Comparison of ENCODE assay signal across 13 cellular contexts in the genomic region with DNA sequence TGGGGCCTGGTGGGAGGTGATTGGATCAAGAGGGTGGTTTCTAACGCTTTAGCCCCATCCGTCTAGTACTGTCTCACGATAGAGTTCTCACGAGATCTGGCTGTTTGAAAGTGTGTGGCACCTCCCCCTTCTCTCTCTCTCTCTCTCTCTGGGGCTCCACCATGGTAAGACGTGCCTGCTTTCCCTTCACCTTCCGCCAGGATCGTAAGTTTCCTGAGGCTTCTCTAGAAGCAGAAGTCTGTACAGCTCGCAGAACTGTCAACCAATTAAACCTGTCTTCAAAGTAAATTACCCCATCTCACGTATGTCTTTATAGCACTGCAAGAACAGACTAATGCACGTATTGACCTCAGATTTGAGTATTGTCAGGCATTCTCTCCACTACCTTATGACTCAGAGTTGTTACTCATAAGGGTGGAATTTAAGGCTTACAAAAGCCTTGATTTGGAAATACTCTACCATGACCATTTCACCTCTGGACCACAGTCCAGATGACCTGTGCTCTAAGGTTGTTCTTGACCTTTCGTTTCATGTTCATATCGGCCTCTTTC.
A peak's percentile ranks its signal among the peaks of the same experiment; 100 is the strongest.
DNase-seq lines count a peak whose midpoint lies in the region; ATAC-seq, FAIRE-seq and TF ChIP-seq lines count a peak whose summit lies in the region.
"Had no signal": no experiment of that assay in that cellular context is flagged by ENCODE, and none has a peak within 500 bp of the region (broad histone marks: within the 10 kb centered on the region; RNA-seq: fewer than 3 reads in every experiment).

No MANE protein-coding gene starts in this region.

- H4K20me1 ChIP-seq in hepatocyte (ENCODE audit: insufficient read depth, poor library complexity, severe bottlenecking): no peaks in the 10 kb centered on the region

- FAIRE-seq in A549 (lab: Jason Lieb, UNC): peak; percentile 90

- no peaks in the 10 kb centered on the region for H3K36me3 ChIP-seq in adipocyte (ENCODE audit: control insufficient read depth, insufficient read depth, low read length, severe bottlenecking)
- no peaks in the 10 kb centered on the region for H3K36me3 ChIP-seq in hepatocyte (replicated peaks; ENCODE audit: insufficient read depth, low read depth)
- H3K36me3 ChIP-seq in mucosa of descending colon (ENCODE audit: low read depth): no peaks in the 10 kb centered on the region

- peak overlapping the region; percentile 34; the same call in 1 of the 2 replicates for H3K4me3 Mint-ChIP-seq in HFFc6
- H3K4me3 Mint-ChIP-seq: activated naive CD4-positive, alpha-beta T cell treated with anti-CD3 and anti-CD28 coated beads for 36 hours had no signal

- H3K27ac ChIP-seq in A549 (peak overlapping the region; percentile 57 to 87), hepatocyte (no peak overlapping the region)

- H3K27me3 ChIP-seq in adipocyte (replicated peaks; ENCODE audit: control insufficient read depth, insufficient read depth, low read length) (peaks cover 12% of the 10 kb centered on the region), hepatocyte (no peaks in the 10 kb centered on the region)

- ATAC-seq in A549: peak; percentile 86 to 95
- no peak for ATAC-seq in GM21825 (IDR thresholded peaks at IDR 0.05; ENCODE audit: unreplicated experiment)
- ATAC-seq in mucosa of descending colon: no peak

- H3K4me3 ChIP-seq in A549 (no peak overlapping the region), adipocyte (ENCODE audit: low read length) (no peak overlapping the region), hepatocyte (no peak overlapping the region), mucosa of descending colon (no peak overlapping the region)

- CTCF ChIA-PET in A549 (lab: Yijun Ruan, JAX): interaction anchor here (0.9 to 1.0 kb wide), 3 partner anchors 9 to 157 kb away, joined by 3 to 4 read pairs (median 3); no protein-coding TSS in a partner anchor

- 37% methylated on average over 12 of the region's 12 CpGs for WGBS in A549 (ENCODE audit: missing lambda C conversion rate)
- WGBS in hepatocyte (ENCODE audit: low lambda C conversion rate, missing lambda C conversion rate): 82% methylated on average over 12 of the region's 12 CpGs

- no peaks in the 10 kb centered on the region for H3K36me3 Mint-ChIP-seq in HFFc6 (ENCODE audit: low read depth)

- H3K27me3 Mint-ChIP-seq in HFFc6 (ENCODE audit: insufficient read depth): peaks cover 2% of the 10 kb centered on the region

- 0 out of 5 replicates have a peak, but pooled peaks have one; percentile 18 to 22 for TF ChIP-seq RAD21 in A549 (conservative IDR thresholded peaks at IDR 0.05 in 1 of 2, IDR thresholded peaks at IDR 0.05 in 1 of 2)

- DNase-seq in A549 (ENCODE audit: low read depth in 1 of 2, low spot score in 1 of 2) (peak; percentile 58 to 74), HFFc6 (peak; percentile 44), adipocyte (ENCODE audit: low read depth) (peak; percentile 36), hepatocyte (ENCODE audit: low spot score) (peak; percentile 8), mucosa of descending colon (no peak), NCI-H510A treated with DMSO at 0.1 percent for 48 hours (lab: John Stamatoyannopoulos, UW) (no peak), NCI-H345 treated with DMSO at 0.1 percent for 48 hours (lab: John Stamatoyannopoulos, UW; ENCODE audit: unreplicated experiment) (no peak)
- DNase-seq: activated CD4-positive, CD25-positive, alpha-beta regulatory T cell treated with anti-CD3 and anti-CD28 coated beads, Interleukin-2, amount 50 U/mL, for 72 hours; activated naive CD4-positive, alpha-beta T cell treated with anti-CD3 and anti-CD28 coated beads for 36 hours; Karpas-422; SIG-M5; stimulated activated CD4-positive, alpha-beta T cell treated with anti-CD3 and anti-CD28 coated beads, Interleukin-15, amount 100 ng/mL, for 24 hours had no signal

- H3K9me3 ChIP-seq in A549 (no peaks in the 10 kb centered on the region), adipocyte (ENCODE audit: control insufficient read depth, low read length) (no peaks in the 10 kb centered on the region), hepatocyte (ENCODE audit: low read depth) (no peaks in the 10 kb centered on the region), mucosa of descending colon (no peaks in the 10 kb centered on the region)

- no peaks in the 10 kb centered on the region for H3K9me2 ChIP-seq in hepatocyte (replicated peaks; ENCODE audit: insufficient read depth)

- no peak for TF ChIP-seq CTCF in A549 (IDR thresholded peaks at IDR 0.05)
- TF ChIP-seq CTCF in HFFc6 (IDR thresholded peaks at IDR 0.05): no peak
- no peak for TF ChIP-seq CTCF in hepatocyte (IDR thresholded peaks at IDR 0.05; ENCODE audit: poor library complexity)
- no peak for TF ChIP-seq CTCF in mucosa of descending colon (IDR thresholded peaks at IDR 0.05)

- H3K4me1 ChIP-seq in A549: peaks cover 16% of the 10 kb centered on the region
- H3K4me1 ChIP-seq in adipocyte (ENCODE audit: control insufficient read depth, insufficient read depth, low read length): peaks cover 10% of the 10 kb centered on the region
- no peaks in the 10 kb centered on the region for H3K4me1 ChIP-seq in hepatocyte (ENCODE audit: insufficient read depth)
- H3K4me1 ChIP-seq in mucosa of descending colon (ENCODE audit: low read depth): no peaks in the 10 kb centered on the region

- H3K79me2 ChIP-seq in hepatocyte: no peaks in the 10 kb centered on the region

- intact Hi-C loops in mucosa of descending colon (cut with DNase I, micrococcal nuclease): no loop called here

- H3K9ac ChIP-seq in adipocyte (ENCODE audit: low read length): no peak overlapping the region

- TF ChIP-seq POLR2A in A549 (IDR thresholded peaks at IDR 0.05; ENCODE audit: low read length): no peak

- no peak overlapping the region for H3K27ac Mint-ChIP-seq in HFFc6
- H3K27ac Mint-ChIP-seq: activated naive CD4-positive, alpha-beta T cell treated with anti-CD3 and anti-CD28 coated beads for 36 hours had no signal

- POLR2A ChIA-PET in A549 (lab: Yijun Ruan, JAX): no interaction called here

- peak overlapping the region; percentile 54 for H3K4me2 ChIP-seq in A549
- H3K4me2 ChIP-seq in hepatocyte: no peak overlapping the region

- H3K9me3 Mint-ChIP-seq in HFFc6: peaks cover 18% of the 10 kb centered on the region

- TF ChIP-seq EP300 in A549 (IDR thresholded peaks at IDR 0.05): peak; percentile 53 to 67; a peak in 3 of 5 replicates

- no peak overlapping the region for H2AFZ ChIP-seq in hepatocyte

- H3K4me1 Mint-ChIP-seq in HFFc6 (ENCODE audit: low read depth): peaks cover 15% of the 10 kb centered on the region

TF ChIP-seq in A549, 52 proteins besides CTCF, POLR2A, EP300 and RAD21 (continues in another document):
- TF ChIP-seq HOXA7 (CRISPR knock-in tag; IDR thresholded peaks at IDR 0.05): no peak
- TF ChIP-seq SMC3 (IDR thresholded peaks at IDR 0.05): 0 out of 3 replicates have a peak, but pooled peaks have one; percentile 15
- TF ChIP-seq RARB (CRISPR knock-in tag; IDR thresholded peaks at IDR 0.05): peak; percentile 89
- TF ChIP-seq CBX2 (IDR thresholded peaks at IDR 0.05; ENCODE audit: borderline replicate concordance, low read depth): no peak
- TF ChIP-seq, protein P1, sequence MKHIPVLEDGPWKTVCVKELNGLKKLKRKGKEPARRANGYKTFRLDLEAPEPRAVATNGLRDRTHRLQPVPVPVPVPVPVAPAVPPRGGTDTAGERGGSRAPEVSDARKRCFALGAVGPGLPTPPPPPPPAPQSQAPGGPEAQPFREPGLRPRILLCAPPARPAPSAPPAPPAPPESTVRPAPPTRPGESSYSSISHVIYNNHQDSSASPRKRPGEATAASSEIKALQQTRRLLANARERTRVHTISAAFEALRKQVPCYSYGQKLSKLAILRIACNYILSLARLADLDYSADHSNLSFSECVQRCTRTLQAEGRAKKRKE (CRISPR knock-in tag; IDR thresholded peaks at IDR 0.05; ENCODE audit: low read depth): no peak
- TF ChIP-seq RCOR1 (IDR thresholded peaks at IDR 0.05; ENCODE audit: low read depth, low read length): no peak
- TF ChIP-seq, protein P2, sequence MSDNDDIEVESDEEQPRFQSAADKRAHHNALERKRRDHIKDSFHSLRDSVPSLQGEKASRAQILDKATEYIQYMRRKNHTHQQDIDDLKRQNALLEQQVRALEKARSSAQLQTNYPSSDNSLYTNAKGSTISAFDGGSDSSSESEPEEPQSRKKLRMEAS (IDR thresholded peaks at IDR 0.05): no peak
- TF ChIP-seq JUN (IDR thresholded peaks at IDR 0.05): peak; percentile 33 to 69; a peak in 2 of 5 replicates
- TF ChIP-seq JUNB (IDR thresholded peaks at IDR 0.05): peak; percentile 93
- TF ChIP-seq FOSB (CRISPR knock-in tag; IDR thresholded peaks at IDR 0.05): no peak
- TF ChIP-seq, protein P3, sequence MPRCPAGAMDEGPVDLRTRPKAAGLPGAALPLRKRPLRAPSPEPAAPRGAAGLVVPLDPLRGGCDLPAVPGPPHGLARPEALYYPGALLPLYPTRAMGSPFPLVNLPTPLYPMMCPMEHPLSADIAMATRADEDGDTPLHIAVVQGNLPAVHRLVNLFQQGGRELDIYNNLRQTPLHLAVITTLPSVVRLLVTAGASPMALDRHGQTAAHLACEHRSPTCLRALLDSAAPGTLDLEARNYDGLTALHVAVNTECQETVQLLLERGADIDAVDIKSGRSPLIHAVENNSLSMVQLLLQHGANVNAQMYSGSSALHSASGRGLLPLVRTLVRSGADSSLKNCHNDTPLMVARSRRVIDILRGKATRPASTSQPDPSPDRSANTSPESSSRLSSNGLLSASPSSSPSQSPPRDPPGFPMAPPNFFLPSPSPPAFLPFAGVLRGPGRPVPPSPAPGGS (IDR thresholded peaks at IDR 0.05): 0 out of 3 replicates have a peak, but pooled peaks have one; percentile 57
- no peak for TF ChIP-seq KDM5A (IDR thresholded peaks at IDR 0.05)
- TF ChIP-seq, protein P4, sequence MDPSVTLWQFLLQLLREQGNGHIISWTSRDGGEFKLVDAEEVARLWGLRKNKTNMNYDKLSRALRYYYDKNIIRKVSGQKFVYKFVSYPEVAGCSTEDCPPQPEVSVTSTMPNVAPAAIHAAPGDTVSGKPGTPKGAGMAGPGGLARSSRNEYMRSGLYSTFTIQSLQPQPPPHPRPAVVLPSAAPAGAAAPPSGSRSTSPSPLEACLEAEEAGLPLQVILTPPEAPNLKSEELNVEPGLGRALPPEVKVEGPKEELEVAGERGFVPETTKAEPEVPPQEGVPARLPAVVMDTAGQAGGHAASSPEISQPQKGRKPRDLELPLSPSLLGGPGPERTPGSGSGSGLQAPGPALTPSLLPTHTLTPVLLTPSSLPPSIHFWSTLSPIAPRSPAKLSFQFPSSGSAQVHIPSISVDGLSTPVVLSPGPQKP (IDR thresholded peaks at IDR 0.05; ENCODE audit: low read depth, low read length): no peak
- no peak for TF ChIP-seq EHF (CRISPR knock-in tag; IDR thresholded peaks at IDR 0.05)
- TF ChIP-seq ZFP36 (IDR thresholded peaks at IDR 0.05; ENCODE audit: borderline replicate concordance, partially characterized antibody): no peak
- TF ChIP-seq MAFK (IDR thresholded peaks at IDR 0.05; ENCODE audit: partially characterized antibody): no peak
- TF ChIP-seq HDAC2 (IDR thresholded peaks at IDR 0.05): no peak
- no peak for TF ChIP-seq RFX5 (IDR thresholded peaks at IDR 0.05)
- TF ChIP-seq ZNF302 (CRISPR knock-in tag; IDR thresholded peaks at IDR 0.05): no peak
- TF ChIP-seq NPAS2 (CRISPR knock-in tag; IDR thresholded peaks at IDR 0.05; ENCODE audit: borderline replicate concordance): no peak
- TF ChIP-seq CHD2 (IDR thresholded peaks at IDR 0.05; ENCODE audit: low read length, partially characterized antibody): peak; percentile 81

Comparison
In these comparisons a context has a peak if more than half of its experiments do, and no peak if none do; other contexts are left out.
1. ATAC-seq: peak in A549 (2 of 2); none in GM21825 (single experiment) and mucosa of descending colon (single experiment).
2. DNase-seq: peak in A549 (2 of 2), HFFc6 (single experiment), adipocyte (single experiment) and hepatocyte (single experiment); none in mucosa of descending colon (0 of 3), NCI-H510A treated with DMSO at 0.1 percent for 48 hours (single experiment) and NCI-H345 treated with DMSO at 0.1 percent for 48 hours (single experiment).